ENCODE assay signal across 15 cellular contexts in genomic region chr1:18960409-18960808, GRCh38.
"Had no signal": no experiment of that assay in that cellular context is flagged by ENCODE, and none has a peak within 500 bp of the region (broad histone marks: within the 10 kb centered on the region; RNA-seq: fewer than 3 reads in every experiment).

No MANE protein-coding gene starts in this region.

- ATAC-seq: activated CD8-positive, alpha-beta memory T cell treated with anti-CD3 and anti-CD28 coated beads, Interleukin-2, amount 10 ng/mL, durations not matched to agents 7 days and 5 days; activated CD8-positive, alpha-beta T cell treated with anti-CD3 and anti-CD28 coated beads for 36 hours had no signal

- H3K9ac ChIP-seq: SK-N-SH had no signal

- H3K27ac ChIP-seq: cardiac muscle cell, prostate gland, tibial artery had no signal

- H3K9me3 ChIP-seq: prostate gland, SK-N-SH, tibial artery had no signal

- H3K4me1 ChIP-seq: prostate gland had no signal

- H3K4me3 ChIP-seq: cardiac muscle cell, prostate gland, tibial artery had no signal

- H3K9me3 Mint-ChIP-seq: activated CD4-positive, alpha-beta T cell treated with anti-CD3 and anti-CD28 coated beads, Interleukin-2, amount 10 ng/mL, durations not matched to agents 7 days and 5 days; activated CD8-positive, alpha-beta T cell treated with anti-CD3 and anti-CD28 coated beads for 36 hours; dendritic cell treated with granulocyte-macrophage colony-stimulating factor and Interleukin-4, amounts not matched to agents 40 ng/mL and 50 ng/mL, for 4 days; stimulated activated naive CD8-positive, alpha-beta T cell treated with anti-CD3 and anti-CD28 coated beads, Interleukin-15, Interleukin-2, amounts not matched to agents 100 ng/mL and 50 ng/mL, for 24 hours had no signal

- H3K27ac Mint-ChIP-seq: activated CD4-positive, alpha-beta T cell treated with anti-CD3 and anti-CD28 coated beads, Interleukin-2, amount 10 ng/mL, durations not matched to agents 7 days and 5 days; activated CD8-positive, alpha-beta memory T cell treated with anti-CD3 and anti-CD28 coated beads, Interleukin-2, amount 10 ng/mL, durations not matched to agents 7 days and 5 days; activated CD8-positive, alpha-beta T cell treated with anti-CD3 and anti-CD28 coated beads for 36 hours; dendritic cell treated with granulocyte-macrophage colony-stimulating factor and Interleukin-4, amounts not matched to agents 40 ng/mL and 50 ng/mL, for 4 days; stimulated activated naive CD8-positive, alpha-beta T cell treated with anti-CD3 and anti-CD28 coated beads, Interleukin-15, Interleukin-2, amounts not matched to agents 100 ng/mL and 50 ng/mL, for 24 hours had no signal

- H3K27me3 Mint-ChIP-seq: activated CD8-positive, alpha-beta T cell treated with anti-CD3 and anti-CD28 coated beads for 36 hours had no signal

- H3K36me3 ChIP-seq: cardiac muscle cell, prostate gland, tibial artery had no signal

- H3K4me3 Mint-ChIP-seq: activated CD4-positive, alpha-beta T cell treated with anti-CD3 and anti-CD28 coated beads, Interleukin-2, amount 10 ng/mL, durations not matched to agents 7 days and 5 days; activated CD8-positive, alpha-beta memory T cell treated with anti-CD3 and anti-CD28 coated beads, Interleukin-2, amount 10 ng/mL, durations not matched to agents 7 days and 5 days; activated CD8-positive, alpha-beta T cell treated with anti-CD3 and anti-CD28 coated beads for 36 hours; dendritic cell treated with granulocyte-macrophage colony-stimulating factor and Interleukin-4, amounts not matched to agents 40 ng/mL and 50 ng/mL, for 4 days; stimulated activated naive CD8-positive, alpha-beta T cell treated with anti-CD3 and anti-CD28 coated beads, Interleukin-15, Interleukin-2, amounts not matched to agents 100 ng/mL and 50 ng/mL, for 24 hours had no signal

- DNase-seq: activated CD4-positive, alpha-beta T cell treated with anti-CD3 and anti-CD28 coated beads, Interleukin-2, amount 10 ng/mL, durations not matched to agents 7 days and 5 days; activated CD8-positive, alpha-beta memory T cell treated with anti-CD3 and anti-CD28 coated beads, Interleukin-2, amount 10 ng/mL, durations not matched to agents 7 days and 5 days; activated CD8-positive, alpha-beta T cell treated with anti-CD3 and anti-CD28 coated beads for 36 hours; activated naive CD4-positive, alpha-beta T cell; activated T-cell treated with anti-CD3 and anti-CD28 coated beads for 4 hours; effector CD4-positive, alpha-beta T cell; erythroblast; foreskin fibroblast; kidney glomerular epithelial cell; SK-N-SH had no signal

- H3K36me3 Mint-ChIP-seq: activated CD8-positive, alpha-beta memory T cell treated with anti-CD3 and anti-CD28 coated beads, Interleukin-2, amount 10 ng/mL, durations not matched to agents 7 days and 5 days had no signal

- H3K27me3 ChIP-seq: tibial artery had no signal
